In genomic region chr3:177689077-177689476, GRCh38 we compare ENCODE assay signal across 36 cellular contexts.
"Had no signal": no experiment of that assay in that cellular context is flagged by ENCODE, and none has a peak within 500 bp of the region (broad histone marks: within the 10 kb centered on the region; RNA-seq: fewer than 3 reads in every experiment).

No MANE protein-coding gene starts in this region.

- FAIRE-seq: astrocyte, TTC549 had no signal

- ATAC-seq: activated CD4-positive, alpha-beta T cell treated with anti-CD3 and anti-CD28 coated beads for 36 hours; activated CD4-positive, CD25-positive, alpha-beta regulatory T cell treated with anti-CD3 and anti-CD28 coated beads, Interleukin-2, amount 50 U/mL, for 24 hours; activated CD8-positive, alpha-beta T cell treated with anti-CD3 and anti-CD28 coated beads for 36 hours; activated naive CD4-positive, alpha-beta T cell treated with anti-CD3 and anti-CD28 coated beads, Interleukin-2, amount 50 U/mL, for 72 hours; activated T-cell treated with anti-CD3 and anti-CD28 coated beads, Interleukin-2, amount 50 U/mL, for 4 hours; activated T-cell treated with anti-CD3 and anti-CD28 coated beads, Interleukin-2, amount 50 U/mL, for 72 hours; activated T-helper 17 cell treated with anti-CD3 and anti-CD28 coated beads, Interleukin-2, amount 50 U/mL, for 72 hours; body of pancreas; WTC11 had no signal

- H3K4me3 ChIP-seq: adrenal gland, body of pancreas, breast epithelium had no signal

- DNase-seq: activated CD4-positive, alpha-beta memory T cell treated with anti-CD3 and anti-CD28 coated beads for 36 hours; activated CD4-positive, alpha-beta T cell treated with anti-CD3 and anti-CD28 coated beads for 1 hour; activated CD4-positive, alpha-beta T cell treated with anti-CD3 and anti-CD28 coated beads for 36 hours; activated CD4-positive, alpha-beta T cell treated with anti-CD3 and anti-CD28 coated beads for 48 hours; activated CD4-positive, alpha-beta T cell treated with anti-CD3 and anti-CD28 coated beads, Interleukin-2, amount 10 ng/mL, durations not matched to agents 7 days and 5 days; activated CD4-positive, alpha-beta T cell treated with anti-CD3 and anti-CD28 coated beads, Interleukin-2, amount 50 U/mL, for 4 hours; activated CD4-positive, CD25-positive, alpha-beta regulatory T cell; activated CD8-positive, alpha-beta memory T cell treated with anti-CD3 and anti-CD28 coated beads, Interleukin-2, amount 50 U/mL, for 4 hours; activated CD8-positive, alpha-beta T cell treated with anti-CD3 and anti-CD28 coated beads for 36 hours; activated effector memory CD4-positive, alpha-beta T cell treated with anti-CD3 and anti-CD28 coated beads, Interleukin-2, amount 50 U/mL, for 16 hours; activated gamma-delta T cell treated with Interleukin-2 at 50 U/mL for 16 hours; activated naive CD4-positive, alpha-beta T cell; activated naive CD4-positive, alpha-beta T cell treated with anti-CD3 and anti-CD28 coated beads for 36 hours; activated naive CD4-positive, alpha-beta T cell treated with anti-CD3 and anti-CD28 coated beads, Interleukin-2, amount 50 U/mL, for 16 hours; activated naive CD8-positive, alpha-beta T cell treated with anti-CD3 and anti-CD28 coated beads for 36 hours; activated T-cell treated with anti-CD3 and anti-CD28 coated beads for 4 hours; activated T-cell treated with anti-CD3 and anti-CD28 coated beads, Interleukin-2, amount 50 U/mL, for 1 hour; activated T-cell treated with anti-CD3 and anti-CD28 coated beads, Interleukin-2, amount 50 U/mL, for 4 hours; activated T-cell treated with anti-CD3 and anti-CD28 coated beads, Interleukin-2, amount 50 U/mL, for 72 hours; adrenal gland; amniotic stem cell; aorta; body of pancreas; brain microvascular endothelial cell; central memory CD4-positive, alpha-beta T cell; T-helper 1 cell; T-helper 2 cell; T-helper 9 cell; WERI-Rb-1 had no signal

- H3K9me3 ChIP-seq: adrenal gland, body of pancreas, breast epithelium had no signal

- H3K4me1 ChIP-seq: adrenal gland, body of pancreas, breast epithelium had no signal

- H3K27me3 ChIP-seq: adrenal gland, body of pancreas, brain microvascular endothelial cell, breast epithelium had no signal

- H3K36me3 ChIP-seq: adrenal gland, brain microvascular endothelial cell, breast epithelium, WERI-Rb-1 had no signal

- H3K27ac ChIP-seq: adrenal gland, body of pancreas, brain microvascular endothelial cell, breast epithelium, WERI-Rb-1 had no signal
